In the genomic region with DNA sequence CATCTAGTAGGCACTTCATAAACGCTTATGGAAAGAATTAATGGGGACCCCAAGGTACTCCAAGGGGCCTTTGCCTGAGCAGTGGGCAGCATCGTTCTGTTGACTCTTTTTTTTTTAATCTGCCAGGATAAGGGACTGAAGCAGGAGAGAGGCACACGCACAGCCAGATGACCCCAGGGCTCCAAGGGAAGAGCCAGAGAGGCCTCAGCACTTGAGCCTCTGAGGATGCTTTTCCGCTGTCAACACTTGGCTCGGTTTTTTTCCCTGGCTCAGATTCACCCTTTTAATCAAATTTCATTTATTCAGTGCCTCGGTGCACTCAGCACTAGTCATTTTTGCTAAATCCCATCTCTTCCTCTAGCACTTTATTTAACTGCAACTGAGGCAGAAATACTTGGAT, we compare ENCODE assay signal across 25 cellular contexts.
"Had no signal": no experiment of that assay in that cellular context is flagged by ENCODE, and none has a peak within 500 bp of the region (broad histone marks: within the 10 kb centered on the region; RNA-seq: fewer than 3 reads in every experiment).

No MANE protein-coding gene starts in this region.

- H3K4me3 ChIP-seq: lower lobe of right lung, neural progenitor cell, psoas muscle, right lobe of liver, smooth muscle cell, testis, thyroid gland, transverse colon, upper lobe of left lung, vagina had no signal

- H3K27me3 Mint-ChIP-seq: stimulated activated memory B cell treated with anti-CD40 and anti-IgM and Interleukin-4, amounts not matched to agents 10 μg/mL and 1 μg/mL and 100 μg/mL, for 72 hours; stimulated activated naive CD8-positive, alpha-beta T cell treated with anti-CD3 and anti-CD28 coated beads, Interleukin-15, amount 100 ng/mL, for 72 hours had no signal

- H3K36me3 ChIP-seq: lower lobe of right lung, neural progenitor cell, neutrophil, right lobe of liver, thyroid gland, transverse colon, upper lobe of left lung, vagina had no signal

- DNase-seq: islet precursor cell; lower lobe of right lung; mammary epithelial cell; mesenchymal stem cell; naive thymus-derived CD8-positive, alpha-beta T cell; nephron progenitor cell; occipital lobe; psoas muscle; right lobe of liver; stimulated activated CD4-positive, alpha-beta T cell treated with anti-CD3 and anti-CD28 coated beads, Interleukin-1b, Interleukin-23, amount 100 ng/mL, for 48 hours; stimulated activated CD4-positive, alpha-beta T cell treated with anti-CD3 and anti-CD28 coated beads, Interleukin-2, amount 100 ng/mL, for 48 hours; stimulated activated CD4-positive, alpha-beta T cell treated with anti-CD3 and anti-CD28 coated beads, Interleukin-4, amount 100 ng/mL, for 4 hours; stimulated activated CD8-positive, alpha-beta memory T cell treated with anti-CD3 and anti-CD28 coated beads, Interleukin-4, amount 100 ng/mL, for 48 hours; stimulated activated naive CD4-positive, alpha-beta T cell treated with Interleukin-2 at 50 U/mL for 16 hours; stimulated activated naive CD8-positive, alpha-beta T cell treated with anti-CD3 and anti-CD28 coated beads, Interleukin-15, amount 100 ng/mL, for 72 hours; testis; thyroid gland; transverse colon; upper lobe of left lung had no signal

- H3K9ac ChIP-seq: neural progenitor cell, parathyroid adenoma had no signal

- H3K4me3 Mint-ChIP-seq: naive thymus-derived CD8-positive, alpha-beta T cell; nephron progenitor cell; neural progenitor cell; stimulated activated memory B cell treated with anti-CD40 and anti-IgM and Interleukin-4, amounts not matched to agents 10 μg/mL and 1 μg/mL and 100 μg/mL, for 72 hours; stimulated activated naive CD8-positive, alpha-beta T cell treated with anti-CD3 and anti-CD28 coated beads, Interleukin-15, amount 100 ng/mL, for 72 hours had no signal

- H3K36me3 Mint-ChIP-seq: naive thymus-derived CD8-positive, alpha-beta T cell; neural progenitor cell; stimulated activated memory B cell treated with anti-CD40 and anti-IgM and Interleukin-4, amounts not matched to agents 10 μg/mL and 1 μg/mL and 100 μg/mL, for 72 hours had no signal

- H3K27ac ChIP-seq: lower lobe of right lung, neural progenitor cell, neutrophil, parathyroid adenoma, psoas muscle, right lobe of liver, testis, thyroid gland, transverse colon, upper lobe of left lung, vagina had no signal

- H3K27me3 ChIP-seq: neural progenitor cell, neutrophil, right lobe of liver, testis, thyroid gland, transverse colon, upper lobe of left lung, vagina had no signal

- ATAC-seq: lower lobe of right lung; naive thymus-derived CD8-positive, alpha-beta T cell; psoas muscle; right lobe of liver; stimulated activated memory B cell treated with anti-CD40 and anti-IgM and Interleukin-4, amounts not matched to agents 10 μg/mL and 1 μg/mL and 100 μg/mL, for 72 hours; stimulated activated naive CD8-positive, alpha-beta T cell treated with anti-CD3 and anti-CD28 coated beads, Interleukin-15, amount 100 ng/mL, for 72 hours had no signal

- H3K4me1 Mint-ChIP-seq: stimulated activated memory B cell treated with anti-CD40 and anti-IgM and Interleukin-4, amounts not matched to agents 10 μg/mL and 1 μg/mL and 100 μg/mL, for 72 hours; stimulated activated naive CD8-positive, alpha-beta T cell treated with anti-CD3 and anti-CD28 coated beads, Interleukin-15, amount 100 ng/mL, for 72 hours had no signal

- H3K4me1 ChIP-seq: lower lobe of right lung, neural progenitor cell, parathyroid adenoma, psoas muscle, right lobe of liver, thyroid gland had no signal

- H3K9me3 ChIP-seq: lower lobe of right lung, neutrophil, psoas muscle, right lobe of liver, testis, thyroid gland, transverse colon, upper lobe of left lung, vagina had no signal

- H3K27ac Mint-ChIP-seq: nephron progenitor cell; neural progenitor cell; stimulated activated memory B cell treated with anti-CD40 and anti-IgM and Interleukin-4, amounts not matched to agents 10 μg/mL and 1 μg/mL and 100 μg/mL, for 72 hours; stimulated activated naive CD8-positive, alpha-beta T cell treated with anti-CD3 and anti-CD28 coated beads, Interleukin-15, amount 100 ng/mL, for 72 hours had no signal
